ENCODE assay signal across 7 cellular contexts in the genomic region with DNA sequence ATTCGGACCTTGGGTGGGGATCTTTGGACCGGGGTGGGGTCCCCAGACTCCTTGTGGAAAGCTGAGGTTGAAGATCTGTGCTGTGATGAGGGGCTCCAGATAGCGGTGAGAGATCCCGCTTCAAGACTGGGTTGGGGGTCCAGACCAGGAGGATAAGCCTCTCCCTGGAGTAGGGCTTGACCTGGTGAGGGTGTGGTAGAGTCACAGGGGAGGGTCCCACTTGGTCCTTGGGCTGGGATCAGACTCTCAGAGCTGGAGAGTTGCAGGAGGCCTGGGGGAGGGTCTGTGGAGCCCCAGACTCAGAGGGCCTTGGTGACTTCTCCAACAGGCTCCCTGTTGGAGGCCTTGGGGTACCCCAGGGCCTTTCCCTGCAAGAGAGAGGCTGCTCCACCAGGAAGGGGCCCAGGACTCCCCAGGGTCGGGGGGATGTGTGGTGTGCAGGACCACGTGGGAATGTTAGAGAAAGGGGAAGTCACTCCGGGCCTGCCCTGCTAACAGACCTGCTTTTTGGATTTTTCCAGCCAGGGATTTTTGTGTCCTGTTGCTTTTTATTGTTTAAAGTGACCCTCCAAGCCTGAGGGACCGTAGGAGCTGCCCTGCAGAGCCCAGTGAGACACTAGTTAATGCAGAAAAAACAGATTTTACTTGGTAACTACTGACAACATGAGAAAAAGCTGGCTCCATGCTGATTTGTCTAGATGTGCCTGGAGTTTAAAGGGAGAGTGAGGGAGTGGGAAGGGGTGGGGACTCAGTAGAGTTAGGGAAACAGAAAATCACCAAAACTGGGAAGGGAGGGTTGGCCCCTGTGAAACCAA. TPM values are rescaled to one million over a fixed set of nuclear protein-coding genes. Genes with fewer than 3 reads are reported as not detected.
DNase-seq lines count a peak whose midpoint lies in the region; FAIRE-seq and TF ChIP-seq lines count a peak whose summit lies in the region.

No MANE protein-coding gene starts in this region.

- H3K27ac ChIP-seq in neural progenitor cell, result no peak overlapping the region

- no peak overlapping the region for H2AFZ ChIP-seq in neural progenitor cell (replicated peaks)

- peak overlapping the region; percentile 99 for H3K27ac Mint-ChIP-seq in neural progenitor cell

- H3K9me3 Mint-ChIP-seq in neural progenitor cell, result peaks cover 7% of the 10 kb centered on the region

- peak; percentile 83 for FAIRE-seq in G401.6 (lab: Jason Lieb, UNC)

- H3K27me3 Mint-ChIP-seq in neural progenitor cell (ENCODE audit: insufficient read depth, low read depth), result peaks cover 14% of the 10 kb centered on the region

- peaks cover 6% of the 10 kb centered on the region for H3F3A ChIP-seq in neural progenitor cell (ENCODE audit: low read depth)

- H3K9me3 ChIP-seq in neural progenitor cell (ENCODE audit: low read depth), result no peaks in the 10 kb centered on the region

- TF ChIP-seq CTCF in foreskin fibroblast (IDR thresholded peaks at IDR 0.05; ENCODE audit: low read depth, low read length), result no peak
- no peak for TF ChIP-seq CTCF in neural progenitor cell (IDR thresholded peaks at IDR 0.05)

- no peaks in the 10 kb centered on the region for H4K20me1 ChIP-seq in neural progenitor cell (ENCODE audit: low read depth)

- H3K36me3 ChIP-seq in neural progenitor cell, result no peaks in the 10 kb centered on the region

- peak overlapping the region; percentile 99 for H3K4me3 ChIP-seq in Jurkat, Clone E6-1 (ENCODE audit: low read length)
- H3K4me3 ChIP-seq in foreskin fibroblast (ENCODE audit: low read depth in 1 of 2, low read length in 2 of 2) (peak overlapping the region; percentile 52 to 95), neural progenitor cell (no peak overlapping the region)

- no peak for DNase-seq in Jurkat, Clone E6-1 (ENCODE audit: low read depth, low spot score)
- DNase-seq in activated CD8-positive, alpha-beta memory T cell treated with anti-CD3 and anti-CD28 coated beads, Interleukin-2, amount 50 U/mL, for 48 hours, result peak; percentile 67
- DNase-seq in foreskin fibroblast, result peak; percentile 61 to 81
- no peak for DNase-seq in neural progenitor cell (ENCODE audit: low spot score)
- no peak for DNase-seq in NCI-H1092 (lab: John Stamatoyannopoulos, UW)
- DNase-seq in COR-L47 (lab: John Stamatoyannopoulos, UW), result no peak

- peaks cover 4% of the 10 kb centered on the region for H3K27me3 ChIP-seq in neural progenitor cell

- H3K4me1 ChIP-seq in neural progenitor cell, result peaks cover 12% of the 10 kb centered on the region

- no peak overlapping the region for H3K9ac ChIP-seq in neural progenitor cell

- peak overlapping the region; percentile 81 for H3K4me3 Mint-ChIP-seq in neural progenitor cell

- peak overlapping the region; percentile 19 for H3K4me2 ChIP-seq in neural progenitor cell

- H3K36me3 Mint-ChIP-seq in neural progenitor cell, result peaks cover 2% of the 10 kb centered on the region

- H3K4me1 Mint-ChIP-seq in neural progenitor cell, result peaks cover 25% of the 10 kb centered on the region

- no peaks in the 10 kb centered on the region for H3K79me2 ChIP-seq in neural progenitor cell (ENCODE audit: low read depth)

RNA-seq across cellular contexts. Expression of a gene that starts 0.7 kb away (rescaled TPM):
- polyA plus RNA-seq in Jurkat, Clone E6-1 (2012; ENCODE audit: insufficient read depth, insufficient read length), result 9.0 TPM
- total RNA-seq in neural progenitor cell (ENCODE audit: low replicate concordance), result 0.19 and 3.1 TPM in 2 replicates

RNA-seq across cellular contexts. Expression of a gene that starts 0.7 kb away (rescaled TPM):
- polyA plus RNA-seq in Jurkat, Clone E6-1 (2012; ENCODE audit: insufficient read depth, insufficient read length), result 117 TPM
- total RNA-seq in neural progenitor cell (ENCODE audit: low replicate concordance), result 1.1 and 1.3 TPM in 2 replicates

Comparison
In these comparisons a context has a peak if more than half of its experiments do, and no peak if none do; other contexts are left out.
1. DNase-seq: peak in activated CD8-positive, alpha-beta memory T cell treated with anti-CD3 and anti-CD28 coated beads, Interleukin-2, amount 50 U/mL, for 48 hours (single experiment) and foreskin fibroblast (2 of 2); none in Jurkat, Clone E6-1 (single experiment), neural progenitor cell (single experiment), NCI-H1092 (single experiment) and COR-L47 (single experiment).